Comparison of ENCODE assay signal across 17 cellular contexts in the genomic region with DNA sequence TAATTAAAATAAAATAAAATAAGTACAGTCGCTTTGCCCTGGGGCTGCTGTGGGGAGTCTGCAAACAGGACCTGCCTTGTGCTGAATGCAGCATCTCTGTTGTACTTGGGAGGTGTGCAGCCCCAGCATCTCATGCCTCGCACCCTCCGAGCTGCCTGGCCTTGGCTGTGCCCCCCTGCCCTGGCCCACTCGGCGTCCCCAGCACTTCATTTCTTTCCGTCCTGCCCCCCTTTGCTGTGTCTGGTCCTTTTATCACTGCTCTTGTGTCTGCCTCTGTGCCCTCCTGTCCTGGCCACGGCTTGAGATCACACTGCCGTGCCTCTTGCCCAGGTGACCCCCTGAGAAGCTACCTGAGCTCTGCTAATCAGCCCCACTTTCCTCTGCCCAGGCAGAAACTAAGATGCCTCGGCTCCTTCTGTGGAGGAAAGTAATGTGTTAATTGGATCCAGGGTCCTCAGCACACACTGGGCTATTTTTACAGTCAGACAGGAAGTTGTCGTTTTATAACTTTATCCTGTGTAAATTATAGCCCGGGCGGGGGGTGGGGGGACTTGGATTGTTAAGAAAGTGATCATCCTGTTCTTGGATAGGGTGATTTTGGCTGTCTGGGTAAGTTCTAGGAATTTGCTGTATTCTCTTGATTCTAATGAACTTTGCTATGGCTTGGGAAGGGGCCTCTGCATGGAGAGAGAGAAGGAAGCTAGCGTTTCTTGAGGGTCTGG.
"Had no signal": no experiment of that assay in that cellular context is flagged by ENCODE, and none has a peak within 500 bp of the region (broad histone marks: within the 10 kb centered on the region; RNA-seq: fewer than 3 reads in every experiment).

No MANE protein-coding gene starts in this region.

- H3K4me2 ChIP-seq: hepatocyte had no signal

- ATAC-seq: activated CD4-positive, alpha-beta T cell treated with anti-CD3 and anti-CD28 coated beads for 36 hours; activated CD8-positive, alpha-beta T cell treated with anti-CD3 and anti-CD28 coated beads for 36 hours; gastroesophageal sphincter; lower lobe of right lung; right cardiac atrium had no signal

- H3K9me3 Mint-ChIP-seq: activated CD8-positive, alpha-beta T cell treated with anti-CD3 and anti-CD28 coated beads for 36 hours had no signal

- H3K27me3 ChIP-seq: colonic mucosa, gastroesophageal sphincter, hepatocyte, transverse colon had no signal

- H3K36me3 Mint-ChIP-seq: naive B cell had no signal

- H3K9me3 ChIP-seq: colonic mucosa, lower lobe of right lung, transverse colon had no signal

- DNase-seq: activated CD4-positive, alpha-beta T cell treated with anti-CD3 and anti-CD28 coated beads for 36 hours; activated CD8-positive, alpha-beta memory T cell treated with anti-CD3 and anti-CD28 coated beads, Interleukin-2, amount 50 U/mL, for 48 hours; activated CD8-positive, alpha-beta T cell treated with anti-CD3 and anti-CD28 coated beads for 36 hours; activated naive CD4-positive, alpha-beta T cell treated with Interleukin-2 at 50 U/mL for 16 hours; colonic mucosa; effector CD8-positive, alpha-beta T cell; lower lobe of right lung; midbrain; naive B cell; occipital lobe; small intestine; transverse colon had no signal

- H3K27me3 Mint-ChIP-seq: progenitor cell of endocrine pancreas had no signal

- H3K4me3 Mint-ChIP-seq: activated CD4-positive, alpha-beta T cell treated with anti-CD3 and anti-CD28 coated beads for 36 hours; activated CD8-positive, alpha-beta T cell treated with anti-CD3 and anti-CD28 coated beads for 36 hours; naive B cell had no signal

- H3K27ac ChIP-seq: colonic mucosa, epithelial cell of prostate, gastroesophageal sphincter, hepatocyte, lower lobe of right lung, transverse colon had no signal

- H3K27ac Mint-ChIP-seq: activated CD4-positive, alpha-beta T cell treated with anti-CD3 and anti-CD28 coated beads for 36 hours; activated CD8-positive, alpha-beta T cell treated with anti-CD3 and anti-CD28 coated beads for 36 hours; naive B cell; progenitor cell of endocrine pancreas had no signal

- H3K4me1 Mint-ChIP-seq: activated CD4-positive, alpha-beta T cell treated with anti-CD3 and anti-CD28 coated beads for 36 hours; naive B cell had no signal

- H2AFZ ChIP-seq: hepatocyte had no signal

- H3K4me3 ChIP-seq: colonic mucosa, gastroesophageal sphincter, hepatocyte, lower lobe of right lung, transverse colon had no signal

- H3K36me3 ChIP-seq: colonic mucosa, lower lobe of right lung, transverse colon had no signal
